ENCODE assay signal across 8 cellular contexts in genomic region chr2:217510790-217511291, GRCh38.
A peak's percentile ranks its signal among the peaks of the same experiment; 100 is the strongest.
DNase-seq lines count a peak whose midpoint lies in the region; ATAC-seq, FAIRE-seq and TF ChIP-seq lines count a peak whose summit lies in the region.

No MANE protein-coding gene starts in this region.

- no peaks in the 10 kb centered on the region for H3K36me3 ChIP-seq in adipocyte (ENCODE audit: control insufficient read depth, insufficient read depth, low read length, severe bottlenecking)
- no peaks in the 10 kb centered on the region for H3K36me3 ChIP-seq in heart right ventricle
- H3K36me3 ChIP-seq in psoas muscle (ENCODE audit: insufficient read depth in 1 of 2, low read depth in 1 of 2): no peaks in the 10 kb centered on the region

- peak; percentile 90 for FAIRE-seq in A204.1 (lab: Jason Lieb, UNC)

- peaks cover 47% of the 10 kb centered on the region for H3K4me1 ChIP-seq in adipocyte (ENCODE audit: control insufficient read depth, insufficient read depth, low read length)
- peaks cover 0 to 26% (median 8%) of the 10 kb centered on the region in 9 donors for H3K4me1 ChIP-seq in heart right ventricle
- no peaks in the 10 kb centered on the region for H3K4me1 ChIP-seq in psoas muscle

- 29 to 31% methylated on average over 9 of the region's 9 CpGs for WGBS in heart right ventricle, 2 donors
- WGBS in psoas muscle, 3 donors: 26 to 32% (median 30%) methylated on average over 9 of the region's 9 CpGs

- H3K9me3 ChIP-seq in adipocyte (ENCODE audit: control insufficient read depth, low read length): no peaks in the 10 kb centered on the region
- H3K9me3 ChIP-seq in heart right ventricle: no peaks in the 10 kb centered on the region
- no peaks in the 10 kb centered on the region for H3K9me3 ChIP-seq in psoas muscle

- ATAC-seq in heart right ventricle (peak; percentile 87 to 94 (median 93)), psoas muscle (peak; percentile 89 to 98 (median 94)), GM18520 (IDR thresholded peaks at IDR 0.05; ENCODE audit: unreplicated experiment) (no peak)

- H3K27ac ChIP-seq in heart right ventricle (peak overlapping the region in 2 of 10 donors; percentile 30 to 35), psoas muscle (no peak overlapping the region)

- peak overlapping the region; percentile 86 for H3K9ac ChIP-seq in adipocyte (ENCODE audit: low read length)

- H3K27me3 ChIP-seq in adipocyte (replicated peaks; ENCODE audit: control insufficient read depth, insufficient read depth, low read length) (no peaks in the 10 kb centered on the region), heart right ventricle (no peaks in the 10 kb centered on the region), psoas muscle (ENCODE audit: insufficient read depth in 3 of 3, low read length in 2 of 3) (no peaks in the 10 kb centered on the region)

- intact Hi-C loops in heart right ventricle (cut with DNase I): loop anchor here (2.0 to 10.0 kb wide), 18 partner anchors 79 to 996 kb away; partner anchors contain the start of gene IGFBP5 (in 6 of the 10)
- intact Hi-C loops in psoas muscle (cut with DNase I): loop anchor here (2.0 to 10.0 kb wide), 7 partner anchors 201 to 994 kb away; partner anchors contain the start of gene IGFBP5 (in 1 of the 2)

- DNase-seq in LNCaP clone FGC (ENCODE audit: low read depth) (peak; percentile 63), OCI-M1 (lab: John Stamatoyannopoulos, UW) (peak; percentile 90), adipocyte (ENCODE audit: low read depth) (peak; percentile 94), heart right ventricle (peak; percentile 9 to 79), psoas muscle (peak in 1 of 2 donors; percentile 22)

- TF ChIP-seq CTCF in GM12875 (IDR thresholded peaks at IDR 0.05; ENCODE audit: borderline replicate concordance, insufficient read depth, low read depth, low read length) (peak; percentile 70), LNCaP clone FGC (IDR thresholded peaks at IDR 0.05; ENCODE audit: control insufficient read depth, extremely low read depth, insufficient read depth) (peak; percentile 83), heart right ventricle (IDR thresholded peaks at IDR 0.05) (peak; percentile 62 to 89 (median 68)), psoas muscle (IDR thresholded peaks at IDR 0.05) (peak; percentile 73)

- H3K4me3 ChIP-seq in GM12875 (ENCODE audit: low read depth, low read length) (no peak overlapping the region), LNCaP clone FGC (ENCODE audit: low read depth, low read length) (no peak overlapping the region), adipocyte (ENCODE audit: low read length) (no peak overlapping the region), heart right ventricle (peak overlapping the region in 1 of 10 donors; percentile 11), psoas muscle (peak overlapping the region; percentile 30)
